Comparison of ENCODE assay signal across 30 cellular contexts in genomic region chr12:130224613-130225012, GRCh38.
"Had no signal": no experiment of that assay in that cellular context is flagged by ENCODE, and none has a peak within 500 bp of the region (broad histone marks: within the 10 kb centered on the region; RNA-seq: fewer than 3 reads in every experiment).

No MANE protein-coding gene starts in this region.

- H3K9me3 ChIP-seq: ascending aorta had no signal

- H3K36me3 ChIP-seq: ascending aorta, cardiac muscle cell, SJSA1 had no signal

- H3K27ac ChIP-seq: ascending aorta, cardiac muscle cell, SJSA1 had no signal

- H3K27ac Mint-ChIP-seq: activated CD4-positive, alpha-beta T cell treated with anti-CD3 and anti-CD28 coated beads, Interleukin-2, amount 10 ng/mL, durations not matched to agents 24 days and 14 days; activated CD8-positive, alpha-beta T cell treated with anti-CD3 and anti-CD28 coated beads for 36 hours; activated naive CD4-positive, alpha-beta T cell treated with anti-CD3 and anti-CD28 coated beads, Interleukin-2, amount 50 U/mL, for 24 hours; activated naive CD8-positive, alpha-beta T cell treated with anti-CD3 and anti-CD28 coated beads, Interleukin-2, amount 10 ng/mL, durations not matched to agents 7 days and 5 days; activated T-helper 2 cell treated with anti-CD3 and anti-CD28 coated beads, Interferon-gamma antibody, Interleukin-2, Interleukin-4, amounts not matched to agents 10 μg/mL and 5 μg/mL and 100 μg/mL, durations not matched to agents 14 hours and 24 hours and 36 hours had no signal

- H3K27me3 Mint-ChIP-seq: central memory CD8-positive, alpha-beta T cell had no signal

- DNase-seq: activated CD4-positive, alpha-beta T cell treated with anti-CD3 and anti-CD28 coated beads, Interleukin-2, amount 10 ng/mL, durations not matched to agents 24 days and 14 days; activated CD4-positive, alpha-beta T cell treated with anti-CD3 and anti-CD28 coated beads, Interleukin-2, amount 50 U/mL, for 4 hours; activated CD8-positive, alpha-beta T cell treated with anti-CD3 and anti-CD28 coated beads for 36 hours; activated gamma-delta T cell; activated naive CD4-positive, alpha-beta T cell treated with Interleukin-2 at 50 U/mL for 16 hours; activated naive CD8-positive, alpha-beta T cell treated with anti-CD3 and anti-CD28 coated beads, Interleukin-2, amount 10 ng/mL, durations not matched to agents 7 days and 5 days; activated T-cell treated with anti-CD3 and anti-CD28 coated beads, Interleukin-2, amount 50 U/mL, for 1 hour; amygdala; Kasumi-1; KG1; MM.1S; MV-4-11; NCI-H1092 treated with DMSO at 0.1 percent for 48 hours; NCI-H1417 treated with DMSO at 0.1 percent for 48 hours; NCI-H187 treated with DMSO at 0.1 percent for 48 hours; NCI-H2081; NCI-H2171 treated with DMSO at 0.1 percent for 48 hours; NCI-H2227 treated with DMSO at 0.1 percent for 48 hours; NCI-H446; NCI-H510A treated with DMSO at 0.1 percent for 48 hours; SHP77 treated with DMSO at 0.1 percent for 48 hours; SW 1271; T-helper 1 cell; T1000 had no signal

- H3K4me3 Mint-ChIP-seq: activated CD4-positive, alpha-beta T cell treated with anti-CD3 and anti-CD28 coated beads, Interleukin-2, amount 10 ng/mL, durations not matched to agents 24 days and 14 days; activated CD8-positive, alpha-beta T cell treated with anti-CD3 and anti-CD28 coated beads for 36 hours; activated naive CD4-positive, alpha-beta T cell treated with anti-CD3 and anti-CD28 coated beads, Interleukin-2, amount 50 U/mL, for 24 hours; activated naive CD8-positive, alpha-beta T cell treated with anti-CD3 and anti-CD28 coated beads, Interleukin-2, amount 10 ng/mL, durations not matched to agents 7 days and 5 days; central memory CD8-positive, alpha-beta T cell had no signal

- H3K27me3 ChIP-seq: ascending aorta, SJSA1 had no signal

- H3K36me3 Mint-ChIP-seq: activated naive CD4-positive, alpha-beta T cell treated with anti-CD3 and anti-CD28 coated beads, Interleukin-2, amount 50 U/mL, for 24 hours; activated naive CD8-positive, alpha-beta T cell treated with anti-CD3 and anti-CD28 coated beads, Interleukin-2, amount 10 ng/mL, durations not matched to agents 7 days and 5 days had no signal

- H3K4me1 Mint-ChIP-seq: activated CD4-positive, alpha-beta T cell treated with anti-CD3 and anti-CD28 coated beads, Interleukin-2, amount 10 ng/mL, durations not matched to agents 24 days and 14 days; activated naive CD4-positive, alpha-beta T cell treated with anti-CD3 and anti-CD28 coated beads, Interleukin-2, amount 50 U/mL, for 24 hours; activated naive CD8-positive, alpha-beta T cell treated with anti-CD3 and anti-CD28 coated beads, Interleukin-2, amount 10 ng/mL, durations not matched to agents 7 days and 5 days; central memory CD8-positive, alpha-beta T cell had no signal

- H3K4me3 ChIP-seq: ascending aorta, cardiac muscle cell, SJSA1 had no signal

- H3K4me1 ChIP-seq: ascending aorta, SJSA1 had no signal
